In the genomic region with DNA sequence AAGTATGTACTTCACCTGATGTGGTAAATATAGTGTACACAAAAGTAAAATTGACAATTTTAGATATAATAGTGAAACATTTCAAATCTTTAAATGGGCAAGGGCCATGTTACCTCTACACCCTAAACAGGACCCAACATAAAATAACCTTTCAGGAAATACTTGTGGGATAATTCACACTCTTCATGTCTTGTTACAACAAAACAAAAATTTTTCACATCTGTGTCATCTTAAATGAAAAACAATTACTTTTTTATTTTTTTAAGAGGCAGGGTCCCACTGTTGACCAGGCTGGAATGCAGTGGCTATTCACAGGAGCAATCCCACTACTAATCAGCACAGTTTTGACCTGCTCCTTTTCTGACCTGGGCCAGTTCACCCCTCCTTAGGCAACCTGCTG, we compare ENCODE assay signal across 15 cellular contexts. TPM values are rescaled to one million over a fixed set of nuclear protein-coding genes. Genes with fewer than 3 reads are reported as not detected.
DNase-seq lines count a peak whose midpoint lies in the region; ATAC-seq and TF ChIP-seq lines count a peak whose summit lies in the region.
"Had no signal": no experiment of that assay in that cellular context is flagged by ENCODE, and none has a peak within 500 bp of the region (broad histone marks: within the 10 kb centered on the region; RNA-seq: fewer than 3 reads in every experiment).

No MANE protein-coding gene starts in this region.

- intact Hi-C loops in sciatic nerve (cut with DNase I) = no loop called here
- intact Hi-C loops in left colon (cut with DNase I, micrococcal nuclease) = no loop called here

- H3K27me3 ChIP-seq in smooth muscle cell (ENCODE audit: low read depth) = no peaks in the 10 kb centered on the region
- H3K27me3 ChIP-seq: body of pancreas had no signal

- no peak for DNase-seq in activated CD8-positive, alpha-beta memory T cell treated with anti-CD3 and anti-CD28 coated beads, Interleukin-2, amount 10 ng/mL, durations not matched to agents 7 days and 5 days
- DNase-seq in activated CD8-positive, alpha-beta memory T cell treated with anti-CD3 and anti-CD28 coated beads for 24 hours = no peak
- DNase-seq in RWPE1 (ENCODE audit: low spot score) = peak; percentile 22
- no peak for DNase-seq in effector memory CD8-positive, alpha-beta T cell
- DNase-seq in smooth muscle cell (lab: John Stamatoyannopoulos, UW; ENCODE audit: unreplicated experiment) = no peak
- no peak for DNase-seq in sciatic nerve (ENCODE audit: low spot score)
- DNase-seq in left colon = no peak
- DNase-seq: body of pancreas, left ventricle myocardium inferior, NCI-H146, NCI-H510A treated with DMSO at 0.1 percent for 48 hours, Right ventricle myocardium superior had no signal

- no peak for ATAC-seq in activated CD8-positive, alpha-beta memory T cell treated with anti-CD3 and anti-CD28 coated beads, Interleukin-2, amount 10 ng/mL, durations not matched to agents 7 days and 5 days
- ATAC-seq in effector memory CD8-positive, alpha-beta T cell (replicated peaks) = no peak
- ATAC-seq in sciatic nerve = no peak
- no peak for ATAC-seq in HG02759 (IDR thresholded peaks at IDR 0.05; ENCODE audit: unreplicated experiment)
- no peak for ATAC-seq in left colon
- ATAC-seq: body of pancreas had no signal

- H3K36me3 ChIP-seq in smooth muscle cell (ENCODE audit: low read depth) = peaks cover 5% of the 10 kb centered on the region
- H3K36me3 ChIP-seq: thoracic aorta had no signal

- peak overlapping the region; percentile 3 for H3K4me2 ChIP-seq in smooth muscle cell

- peaks cover 21% of the 10 kb centered on the region for H3K4me1 Mint-ChIP-seq in activated CD8-positive, alpha-beta memory T cell treated with anti-CD3 and anti-CD28 coated beads, Interleukin-2, amount 10 ng/mL, durations not matched to agents 7 days and 5 days
- peaks cover 8 to 11% of the 10 kb centered on the region in 2 donors for H3K4me1 Mint-ChIP-seq in effector memory CD8-positive, alpha-beta T cell (ENCODE audit: low read depth in 2 of 2)

- no peaks in the 10 kb centered on the region for H3K27me3 Mint-ChIP-seq in activated CD8-positive, alpha-beta memory T cell treated with anti-CD3 and anti-CD28 coated beads, Interleukin-2, amount 10 ng/mL, durations not matched to agents 7 days and 5 days
- H3K27me3 Mint-ChIP-seq in effector memory CD8-positive, alpha-beta T cell = no peaks in the 10 kb centered on the region
- H3K27me3 Mint-ChIP-seq: IgD-negative memory B cell had no signal

- no peak overlapping the region for H3K4me3 Mint-ChIP-seq in activated CD8-positive, alpha-beta memory T cell treated with anti-CD3 and anti-CD28 coated beads, Interleukin-2, amount 10 ng/mL, durations not matched to agents 7 days and 5 days
- H3K4me3 Mint-ChIP-seq in effector memory CD8-positive, alpha-beta T cell = peak overlapping the region; percentile 35 to 43

- H3K27ac ChIP-seq in RWPE1 (peak overlapping the region; percentile 56; the same call in 1 of the 2 replicates), smooth muscle cell (ENCODE audit: low read depth) (no peak overlapping the region)
- H3K27ac ChIP-seq: thoracic aorta had no signal

- TF ChIP-seq CTCF in RWPE1 (conservative IDR thresholded peaks at IDR 0.05; ENCODE audit: low read depth) = no peak
- TF ChIP-seq CTCF in smooth muscle cell (IDR thresholded peaks at IDR 0.05; ENCODE audit: borderline replicate concordance, insufficient read depth, poor library complexity, severe bottlenecking) = no peak

- H3K4me3 ChIP-seq in smooth muscle cell = no peak overlapping the region
- H3K4me3 ChIP-seq: body of pancreas had no signal

- peaks cover 58% of the 10 kb centered on the region for H3K36me3 Mint-ChIP-seq in activated CD8-positive, alpha-beta memory T cell treated with anti-CD3 and anti-CD28 coated beads, Interleukin-2, amount 10 ng/mL, durations not matched to agents 7 days and 5 days
- peaks cover 16% of the 10 kb centered on the region for H3K36me3 Mint-ChIP-seq in effector memory CD8-positive, alpha-beta T cell (ENCODE audit: insufficient read depth)

- no peaks in the 10 kb centered on the region for H3K79me2 ChIP-seq in smooth muscle cell (ENCODE audit: low read depth)

- no peaks in the 10 kb centered on the region for H3F3A ChIP-seq in smooth muscle cell (ENCODE audit: low read depth)

- no peak overlapping the region for H2AFZ ChIP-seq in smooth muscle cell (ENCODE audit: low read depth)

- H3K9me3 Mint-ChIP-seq in activated CD8-positive, alpha-beta memory T cell treated with anti-CD3 and anti-CD28 coated beads, Interleukin-2, amount 10 ng/mL, durations not matched to agents 7 days and 5 days (ENCODE audit: low read depth) = peaks cover 2% of the 10 kb centered on the region
- no peaks in the 10 kb centered on the region for H3K9me3 Mint-ChIP-seq in effector memory CD8-positive, alpha-beta T cell

- H3K27ac Mint-ChIP-seq in activated CD8-positive, alpha-beta memory T cell treated with anti-CD3 and anti-CD28 coated beads, Interleukin-2, amount 10 ng/mL, durations not matched to agents 7 days and 5 days = peak overlapping the region; percentile 19
- H3K27ac Mint-ChIP-seq in effector memory CD8-positive, alpha-beta T cell = peak overlapping the region; percentile 88 to 92

- no peaks in the 10 kb centered on the region for H3K4me1 ChIP-seq in smooth muscle cell (ENCODE audit: low read depth)
- H3K4me1 ChIP-seq: body of pancreas had no signal

- CTCF ChIA-PET in activated CD8-positive, alpha-beta memory T cell treated with anti-CD3 and anti-CD28 coated beads, Interleukin-2, amount 10 ng/mL, durations not matched to agents 7 days and 5 days (lab: Charles Lee) = no interaction called here
- CTCF ChIA-PET in RWPE1 (lab: Yijun Ruan, JAX) = no interaction called here

- no peaks in the 10 kb centered on the region for H3K9me3 ChIP-seq in smooth muscle cell (replicated peaks; ENCODE audit: low read depth)
- H3K9me3 ChIP-seq: body of pancreas, left ventricle myocardium inferior, thoracic aorta had no signal

- POLR2A ChIA-PET in RWPE1 (lab: Yijun Ruan, JAX; ENCODE audit: low non-redundant PET) = no interaction called here

- H4K20me1 ChIP-seq in smooth muscle cell (ENCODE audit: low read depth) = no peaks in the 10 kb centered on the region

- no peak overlapping the region for H3K9ac ChIP-seq in smooth muscle cell (ENCODE audit: low read depth)

RNA-seq across cellular contexts. Expression of a gene that starts 42.1 kb away (rescaled TPM):
- total RNA-seq in activated CD8-positive, alpha-beta memory T cell treated with anti-CD3 and anti-CD28 coated beads, Interleukin-2, amount 10 ng/mL, durations not matched to agents 7 days and 5 days = 10 to 100 TPM; 17.6 to 22.2 TPM
- total RNA-seq in smooth muscle cell (22.5 and 23.1 TPM in 2 replicates), sciatic nerve (22.5 TPM), left colon (10 to 100 TPM; 14.6 to 16.2 TPM)
- polyA plus RNA-seq in smooth muscle cell = 9.4 and 11.1 TPM in 2 replicates
